In the genomic region with DNA sequence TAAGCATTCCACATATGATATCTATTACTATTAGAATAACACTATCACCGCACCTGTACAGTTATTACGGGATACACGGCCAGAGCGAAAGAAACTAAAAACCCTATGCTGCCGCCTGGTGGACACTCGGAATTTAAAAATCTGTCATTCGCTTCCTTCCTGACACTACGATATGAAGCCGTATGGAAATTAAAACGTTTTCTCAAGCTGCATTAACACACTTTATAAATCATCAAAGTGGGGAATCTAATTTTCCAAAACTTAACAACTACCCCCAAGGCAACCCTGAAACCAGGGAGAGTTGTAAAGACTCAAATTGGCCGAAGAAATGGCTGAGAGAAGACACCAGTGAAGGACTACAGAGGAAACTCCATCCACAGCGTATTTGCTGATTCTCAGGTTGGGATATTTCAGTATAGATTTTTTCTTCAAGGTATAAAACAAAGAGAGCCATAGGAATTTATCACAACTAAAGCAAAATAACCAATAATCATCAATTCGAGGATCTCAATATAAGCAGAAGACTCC, we compare ENCODE assay signal across 8 cellular contexts. TPM values are rescaled to one million over a fixed set of nuclear protein-coding genes. Genes with fewer than 3 reads are reported as not detected.
A peak's percentile ranks its signal among the peaks of the same experiment; 100 is the strongest.
DNase-seq lines count a peak whose midpoint lies in the region; ATAC-seq, FAIRE-seq and TF ChIP-seq lines count a peak whose summit lies in the region.

No MANE protein-coding gene starts in this region.

- no peaks in the 10 kb centered on the region for H3K27me3 ChIP-seq in brain microvascular endothelial cell (replicated peaks)

- H3K4me3 ChIP-seq in brain microvascular endothelial cell (ENCODE audit: low read depth, low read length) (no peak overlapping the region), kidney (ENCODE audit: low read length in 2 of 2) (peak overlapping the region; percentile 48 to 65)

- intact Hi-C loops in kidney (cut with DNase I): loop anchor here (10.0 kb wide), 1 partner anchor 468 kb away; no protein-coding TSS in a partner anchor

- FAIRE-seq in kidney (lab: Jason Lieb, UNC): peak; percentile 90

- TF ChIP-seq CTCF in GM12872 (IDR thresholded peaks at IDR 0.05; ENCODE audit: insufficient read depth, low read depth, low read length) (peak; percentile 65), brain microvascular endothelial cell (IDR thresholded peaks at IDR 0.05; ENCODE audit: low read depth, low read length, missing control alignments) (peak; percentile 74), kidney (IDR thresholded peaks at IDR 0.05; ENCODE audit: borderline replicate concordance, extremely low read depth, insufficient read depth) (peak; percentile 78)

- H3K4me1 ChIP-seq in kidney (ENCODE audit: control insufficient read depth in 1 of 2, insufficient read depth in 1 of 2, low read depth in 1 of 2, low read length in 2 of 2): no peaks in the 10 kb centered on the region

- no peak overlapping the region for H3K27ac ChIP-seq in brain microvascular endothelial cell
- no peak overlapping the region for H3K27ac ChIP-seq in kidney (ENCODE audit: low read depth in 2 of 2, low read length in 2 of 2)

- H3K9me3 ChIP-seq in kidney (ENCODE audit: control insufficient read depth in 1 of 2, low read length in 2 of 2): no peaks in the 10 kb centered on the region

- no peak overlapping the region for H3K9ac ChIP-seq in kidney (ENCODE audit: low read length in 2 of 2)

- DNase-seq in NCI-H1694 treated with DMSO at 0.1 percent for 48 hours (lab: John Stamatoyannopoulos, UW) (peak; percentile 52), UCSD-AML1 (lab: John Stamatoyannopoulos, UW; ENCODE audit: unreplicated experiment) (peak; percentile 39), brain microvascular endothelial cell (peak; percentile 44), kidney (no peak)
- peak; percentile 47 for DNase-seq in stimulated activated CD4-positive, alpha-beta T cell treated with anti-CD3 and anti-CD28 coated beads, Interleukin-1b, Interleukin-23, amount 100 ng/mL, for 48 hours

- in situ Hi-C loops in brain microvascular endothelial cell (cut with HindIII; ENCODE audit: low pct_ligation_motif_present, low sequenced_read_pairs): no loop called here

- peak; percentile 73 for ATAC-seq in HG02623 (IDR thresholded peaks at IDR 0.05; ENCODE audit: unreplicated experiment)
- no peak for ATAC-seq in HG03025 (IDR thresholded peaks at IDR 0.05; ENCODE audit: low FRiP score, unreplicated experiment)

- H3K36me3 ChIP-seq in brain microvascular endothelial cell (replicated peaks): no peaks in the 10 kb centered on the region
- H3K36me3 ChIP-seq in kidney (ENCODE audit: control insufficient read depth in 1 of 2, insufficient read depth in 2 of 2, low read length in 2 of 2): no peaks in the 10 kb centered on the region

RNA-seq across cellular contexts. Expression of a gene that starts 1.4 kb away (rescaled TPM):
- total RNA-seq in kidney: 0.25 TPM
- polyA plus RNA-seq in kidney (ENCODE audit: insufficient read depth, low read depth, low replicate concordance): 0.47 TPM

RNA-seq across cellular contexts. Expression of a gene that starts 36.7 kb away (rescaled TPM):
- 18.4 TPM for total RNA-seq in kidney
- 6.4 TPM for polyA plus RNA-seq in kidney (ENCODE audit: insufficient read depth, low read depth, low replicate concordance)
